In the genomic region with DNA sequence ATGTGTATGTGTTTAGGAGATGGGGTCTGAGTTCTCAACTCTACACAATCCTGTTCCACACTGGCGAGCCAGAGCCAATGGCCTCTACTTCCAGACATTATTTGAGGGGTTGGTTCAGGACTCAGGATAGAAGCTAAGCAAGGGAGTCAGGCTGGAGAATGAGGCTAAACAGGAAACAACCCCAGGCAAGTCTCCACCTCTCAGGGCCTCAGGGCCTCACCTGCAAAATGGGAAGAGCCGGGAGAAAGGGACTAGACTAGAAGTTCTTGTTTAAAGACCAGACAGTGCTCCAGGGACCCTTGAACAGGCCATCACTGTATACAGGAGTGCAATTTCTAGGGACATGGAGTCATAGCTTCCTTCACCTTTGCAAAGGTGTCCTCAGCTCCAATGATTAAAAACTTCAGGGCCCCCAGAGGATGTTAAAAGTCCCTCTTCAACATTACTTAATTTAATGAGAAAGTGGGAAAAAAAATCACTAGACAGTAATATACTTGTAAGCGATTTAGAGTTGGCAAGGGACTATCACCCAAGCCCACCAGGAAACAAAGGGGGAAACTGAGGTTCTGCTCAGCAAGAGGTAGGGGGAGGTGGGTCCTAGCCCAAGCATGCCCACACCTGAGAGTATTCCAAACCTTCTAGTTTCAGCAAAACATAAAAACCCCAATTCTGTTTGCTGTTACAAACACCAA, we compare ENCODE assay signal across 10 cellular contexts. TPM values are rescaled to one million over a fixed set of nuclear protein-coding genes. Genes with fewer than 3 reads are reported as not detected.
DNase-seq lines count a peak whose midpoint lies in the region; ATAC-seq and TF ChIP-seq lines count a peak whose summit lies in the region.
"Had no signal": no experiment of that assay in that cellular context is flagged by ENCODE, and none has a peak within 500 bp of the region (broad histone marks: within the 10 kb centered on the region; RNA-seq: fewer than 3 reads in every experiment).

No MANE protein-coding gene starts in this region.

- H3K27ac ChIP-seq in cingulate gyrus (ENCODE audit: low read depth, low read length) (peak overlapping the region; percentile 88), muscle layer of duodenum (ENCODE audit: low read length) (peak overlapping the region; percentile 100), tibial artery (peak overlapping the region; percentile 90 to 95)

- H3K9me3 ChIP-seq in muscle layer of duodenum (ENCODE audit: control insufficient read depth in 1 of 2, low read length in 2 of 2) (no peaks in the 10 kb centered on the region), tibial artery (no peaks in the 10 kb centered on the region)

- H3K4me1 Mint-ChIP-seq in activated T-cell treated with anti-CD3 and anti-CD28 coated beads, Interleukin-2, amount 50 U/mL, for 24 hours (ENCODE audit: low read depth) = peaks cover 62% of the 10 kb centered on the region
- peaks cover 45% of the 10 kb centered on the region for H3K4me1 Mint-ChIP-seq in activated T-cell treated with anti-CD3 and anti-CD28 coated beads, Interleukin-2, amount 50 U/mL, for 4 hours (ENCODE audit: low read depth)

- H3K27me3 ChIP-seq in muscle layer of duodenum (ENCODE audit: low read depth, low read length) = no peaks in the 10 kb centered on the region
- no peaks in the 10 kb centered on the region for H3K27me3 ChIP-seq in tibial artery

- H3K4me3 ChIP-seq in muscle layer of duodenum (ENCODE audit: low read depth in 1 of 2, low read length in 2 of 2) (no peak overlapping the region), tibial artery (no peak overlapping the region)
- H3K4me3 ChIP-seq: GM12878 had no signal

- no peak overlapping the region for H3K4me3 Mint-ChIP-seq in activated T-cell treated with anti-CD3 and anti-CD28 coated beads, Interleukin-2, amount 50 U/mL, for 24 hours
- H3K4me3 Mint-ChIP-seq in activated T-cell treated with anti-CD3 and anti-CD28 coated beads, Interleukin-2, amount 50 U/mL, for 4 hours = no peak overlapping the region
- H3K4me3 Mint-ChIP-seq: activated B cell treated with CpG ODN at 0.5 μM for 24 hours had no signal

- H3K27ac Mint-ChIP-seq in activated T-cell treated with anti-CD3 and anti-CD28 coated beads, Interleukin-2, amount 50 U/mL, for 24 hours = peak overlapping the region; percentile 72
- H3K27ac Mint-ChIP-seq: activated B cell treated with CpG ODN at 0.5 μM for 24 hours had no signal

- intact Hi-C loops in tibial artery (cut with DNase I; ENCODE audit: low total_unique reads) = loop anchor here (5.0 kb wide), 1 partner anchor 37 kb away; no protein-coding TSS in a partner anchor

- no peaks in the 10 kb centered on the region for H3K9me3 Mint-ChIP-seq in activated T-cell treated with anti-CD3 and anti-CD28 coated beads, Interleukin-2, amount 50 U/mL, for 24 hours
- H3K9me3 Mint-ChIP-seq in activated T-cell treated with anti-CD3 and anti-CD28 coated beads, Interleukin-2, amount 50 U/mL, for 4 hours = no peaks in the 10 kb centered on the region
- H3K9me3 Mint-ChIP-seq: activated B cell treated with CpG ODN at 0.5 μM for 24 hours had no signal

- H3K4me1 ChIP-seq in muscle layer of duodenum (ENCODE audit: control insufficient read depth in 1 of 2, insufficient read depth in 2 of 2, low read length in 2 of 2) (peaks cover 5 to 39% of the 10 kb centered on the region in 2 donors), tibial artery (peaks cover 4 to 71% (median 55%) of the 10 kb centered on the region in 4 donors)

- no peaks in the 10 kb centered on the region for H3K27me3 Mint-ChIP-seq in activated T-cell treated with anti-CD3 and anti-CD28 coated beads, Interleukin-2, amount 50 U/mL, for 24 hours
- H3K27me3 Mint-ChIP-seq in activated T-cell treated with anti-CD3 and anti-CD28 coated beads, Interleukin-2, amount 50 U/mL, for 4 hours (ENCODE audit: low read depth) = no peaks in the 10 kb centered on the region
- H3K27me3 Mint-ChIP-seq: activated B cell treated with CpG ODN at 0.5 μM for 24 hours had no signal

- ATAC-seq in activated T-cell treated with anti-CD3 and anti-CD28 coated beads, Interleukin-2, amount 50 U/mL, for 4 hours = no peak
- ATAC-seq: GM12878 had no signal

- no peak for DNase-seq in activated T-cell treated with anti-CD3 and anti-CD28 coated beads, Interleukin-2, amount 50 U/mL, for 24 hours
- no peak for DNase-seq in activated T-cell treated with anti-CD3 and anti-CD28 coated beads, Interleukin-2, amount 50 U/mL, for 4 hours
- DNase-seq in tibial artery (peak in 1 of 2 donors; percentile 48), foreskin melanocyte (no peak), SHP77 (lab: John Stamatoyannopoulos, UW) (no peak), ecto neural progenitor cell (ENCODE audit: low spot score) (no peak)
- DNase-seq: activated B cell treated with CpG ODN at 0.5 μM for 24 hours had no signal

- H3K36me3 Mint-ChIP-seq in activated T-cell treated with anti-CD3 and anti-CD28 coated beads, Interleukin-2, amount 50 U/mL, for 24 hours (ENCODE audit: low read depth) = peaks cover 45% of the 10 kb centered on the region
- peaks cover 11% of the 10 kb centered on the region for H3K36me3 Mint-ChIP-seq in activated T-cell treated with anti-CD3 and anti-CD28 coated beads, Interleukin-2, amount 50 U/mL, for 4 hours (ENCODE audit: insufficient read depth)

- TF ChIP-seq CTCF in tibial artery (IDR thresholded peaks at IDR 0.05) = no peak

- peaks cover 0 to 16% of the 10 kb centered on the region in 2 donors for H3K36me3 ChIP-seq in muscle layer of duodenum (ENCODE audit: control insufficient read depth in 1 of 2, insufficient read depth in 2 of 2, low read length in 2 of 2)
- no peaks in the 10 kb centered on the region for H3K36me3 ChIP-seq in tibial artery

RNA-seq across cellular contexts. Expression of a gene that starts 41.7 kb away (rescaled TPM):
- 10 to 100 TPM; 15.6 to 18.7 (median 17.5) TPM for total RNA-seq in activated T-cell treated with anti-CD3 and anti-CD28 coated beads, Interleukin-2, amount 50 U/mL, for 4 hours
